Comparison of ENCODE assay signal across 9 cellular contexts in the genomic region with DNA sequence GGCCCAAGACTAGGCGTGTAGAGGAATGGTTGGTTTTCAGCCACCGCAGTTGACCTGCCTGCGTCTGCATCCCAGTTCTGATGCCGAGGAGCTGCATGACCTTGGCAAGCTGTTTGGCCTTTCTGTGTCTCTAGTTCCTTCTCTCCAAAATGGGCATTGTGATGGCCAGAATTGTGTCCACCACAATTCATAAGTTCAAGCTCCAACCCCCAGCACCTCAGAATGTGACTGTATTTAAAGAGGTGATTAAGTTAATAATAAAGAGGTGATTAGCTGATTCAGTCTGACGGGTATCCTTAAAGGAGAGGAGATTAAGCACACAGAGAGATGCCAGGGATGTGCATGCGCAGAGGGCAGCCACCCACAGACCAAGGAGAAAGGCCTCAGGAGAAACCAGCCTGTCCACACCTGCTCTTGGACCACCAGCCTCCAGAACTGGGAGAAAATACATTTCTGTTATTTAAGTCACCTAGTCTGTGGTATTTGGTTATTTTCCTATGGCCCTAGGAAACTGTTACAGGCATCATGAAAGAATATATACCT. TPM values are rescaled to one million over a fixed set of nuclear protein-coding genes. Genes with fewer than 3 reads are reported as not detected.
"Had no signal": no experiment of that assay in that cellular context is flagged by ENCODE, and none has a peak within 500 bp of the region (broad histone marks: within the 10 kb centered on the region; RNA-seq: fewer than 3 reads in every experiment).

No MANE protein-coding gene starts in this region.

- H3K36me3 Mint-ChIP-seq: activated naive CD8-positive, alpha-beta T cell treated with anti-CD3 and anti-CD28 coated beads, Interleukin-2, amount 10 ng/mL, durations not matched to agents 7 days and 5 days had no signal

- H3K4me1 ChIP-seq: pancreas had no signal

- H3K27ac Mint-ChIP-seq: stimulated activated naive B cell treated with anti-CD40 and anti-IgM and Interleukin-4, amounts not matched to agents 10 μg/mL and 1 μg/mL and 100 μg/mL, for 72 hours had no signal

- H3K4me3 ChIP-seq: pancreas, sigmoid colon had no signal

- H3K36me3 ChIP-seq: pancreas, sigmoid colon, thoracic aorta had no signal

- H3K27me3 ChIP-seq: sigmoid colon had no signal

- H3K9me3 ChIP-seq: pancreas, thoracic aorta had no signal

- H3K27ac ChIP-seq: sigmoid colon, thoracic aorta had no signal

RNA-seq across cellular contexts. Expression of a gene that starts 28.5 kb away (rescaled TPM):
- total RNA-seq: activated naive CD8-positive, alpha-beta T cell treated with anti-CD3 and anti-CD28 coated beads, Interleukin-2, amount 10 ng/mL, durations not matched to agents 7 days and 5 days; activated T-helper 2 cell treated with anti-CD3 and anti-CD28 coated beads, Interferon-gamma antibody, Interleukin-2, Interleukin-4, amounts not matched to agents 10 μg/mL and 5 μg/mL and 100 μg/mL, durations not matched to agents 14 hours and 24 hours and 36 hours; lung microvascular endothelial cell; pulmonary artery endothelial cell; T-helper 1 cell treated with Interleukin-12 subunit alpha and Interleukin-12 subunit beta and Interleukin-4 antibody, amounts not matched to agents 30 ng/mL and 1 ng/mL, for 36 hours; thoracic aorta had no signal
